15 cellular contexts compared by ENCODE assay signal in genomic region chr1:247966520-247967204, GRCh38. TPM values are rescaled to one million over a fixed set of nuclear protein-coding genes. Genes with fewer than 3 reads are reported as not detected.
DNase-seq lines count a peak whose midpoint lies in the region; ATAC-seq and TF ChIP-seq lines count a peak whose summit lies in the region.
"Had no signal": no experiment of that assay in that cellular context is flagged by ENCODE, and none has a peak within 500 bp of the region (broad histone marks: within the 10 kb centered on the region; RNA-seq: fewer than 3 reads in every experiment).

No MANE protein-coding gene starts in this region.

- TF ChIP-seq CTCF in GM06990 (IDR thresholded peaks at IDR 0.05; ENCODE audit: insufficient read depth, low read length, poor library complexity, severe bottlenecking): no peak
- no peak for TF ChIP-seq CTCF in thyroid gland (IDR thresholded peaks at IDR 0.05)

- H3K4me3 ChIP-seq in GM06990 (replicated peaks; ENCODE audit: low read depth, low read length): no peak overlapping the region
- no peak overlapping the region for H3K4me3 ChIP-seq in thyroid gland (replicated peaks in 1 of 3)
- H3K4me3 ChIP-seq: cardiac muscle cell, HAP-1, skin epidermis had no signal

- 74 to 77% methylated on average over 5 of the region's 5 CpGs for WGBS in thyroid gland, 2 donors

- no peak overlapping the region for H3K27ac ChIP-seq in thyroid gland
- H3K27ac ChIP-seq: cardiac muscle cell, RWPE1, skin epidermis had no signal

- peak; percentile 72 for ATAC-seq in GM19438 (IDR thresholded peaks at IDR 0.05; ENCODE audit: low read depth, unreplicated experiment)
- peak; percentile 86 for ATAC-seq in HG02870 (IDR thresholded peaks at IDR 0.05; ENCODE audit: unreplicated experiment)
- ATAC-seq in HG03521 (IDR thresholded peaks at IDR 0.05; ENCODE audit: unreplicated experiment): peak; percentile 66
- ATAC-seq in GM19324 (IDR thresholded peaks at IDR 0.05; ENCODE audit: low FRiP score, unreplicated experiment): no peak
- ATAC-seq: esophagus mucosa had no signal

- DNase-seq in GM06990 (ENCODE audit: extremely low read depth, insufficient read length) (peak; percentile 33), DMS114 treated with DMSO at 0.1 percent for 48 hours (lab: John Stamatoyannopoulos, UW; ENCODE audit: unreplicated experiment) (no peak), NCI-H526 (lab: John Stamatoyannopoulos, UW) (no peak), thyroid gland (no peak)
- DNase-seq: KBM-7 had no signal

- no peak for TF ChIP-seq POLR2A in thyroid gland (IDR thresholded peaks at IDR 0.05)

- H3K27me3 ChIP-seq in GM06990 (replicated peaks; ENCODE audit: control insufficient read depth, insufficient read depth, low read length) (no peaks in the 10 kb centered on the region), thyroid gland (no peaks in the 10 kb centered on the region)
- H3K27me3 ChIP-seq: cardiac muscle cell had no signal

- H3K36me3 ChIP-seq in GM06990 (ENCODE audit: control insufficient read depth, insufficient read depth, low read length) (no peaks in the 10 kb centered on the region), thyroid gland (no peaks in the 10 kb centered on the region)
- H3K36me3 ChIP-seq: cardiac muscle cell, HAP-1 had no signal

- no peaks in the 10 kb centered on the region for H3K9me3 ChIP-seq in thyroid gland
- H3K9me3 ChIP-seq: HAP-1 had no signal

- H3K4me1 ChIP-seq in thyroid gland: no peaks in the 10 kb centered on the region
- H3K4me1 ChIP-seq: HAP-1 had no signal

- intact Hi-C loops in thyroid gland (cut with DNase I): no loop called here

RNA-seq across cellular contexts. Expression of gene OR2AK2, which starts 1.6 kb away (rescaled TPM):
- under 1 TPM in 2 of 4 donors, not detected in 2; 0.63 to 0.67 TPM for total RNA-seq in thyroid gland
- total RNA-seq: activated T-helper 1 cell treated with anti-CD3 and anti-CD28 coated beads, Interleukin-12 subunit alpha, Interleukin-12 subunit beta, Interleukin-2, Interleukin-4 antibody, amounts not matched to agents 30 ng/mL and 10 ng/mL and 1 ng/mL, durations not matched to agents 14 hours and 24 hours and 36 hours; cardiac muscle cell; esophagus mucosa had no signal

RNA-seq across cellular contexts. Expression of gene OR2L8, which starts 18.0 kb away (rescaled TPM):
- 1 to 10 TPM in 1 of 4 donors, under 1 TPM in 1, not detected in 2; 0.68 to 1.0 TPM for total RNA-seq in thyroid gland
- total RNA-seq: cardiac muscle cell, esophagus mucosa had no signal

RNA-seq across cellular contexts. Expression of gene OR2AJ1, which starts 42.0 kb away (rescaled TPM):
- under 1 TPM in 2 of 4 donors, not detected in 2; 0.33 to 0.63 TPM for total RNA-seq in thyroid gland
- total RNA-seq: activated T-helper 1 cell treated with anti-CD3 and anti-CD28 coated beads, Interleukin-12 subunit alpha, Interleukin-12 subunit beta, Interleukin-2, Interleukin-4 antibody, amounts not matched to agents 30 ng/mL and 10 ng/mL and 1 ng/mL, durations not matched to agents 14 hours and 24 hours and 36 hours; esophagus mucosa had no signal

RNA-seq across cellular contexts. Expression of gene OR2T8, which starts 46.6 kb away (rescaled TPM):
- 1 to 10 TPM in 2 of 4 donors, under 1 TPM in 1, not detected in 1; 0.54 to 1.7 (median 1.2) TPM for total RNA-seq in thyroid gland
- total RNA-seq: activated T-helper 1 cell treated with anti-CD3 and anti-CD28 coated beads, Interleukin-12 subunit alpha, Interleukin-12 subunit beta, Interleukin-2, Interleukin-4 antibody, amounts not matched to agents 30 ng/mL and 10 ng/mL and 1 ng/mL, durations not matched to agents 14 hours and 24 hours and 36 hours; cardiac muscle cell; esophagus mucosa had no signal

RNA-seq across cellular contexts. Expression of gene OR2L5, which starts 46.8 kb away (rescaled TPM):
- not detected for total RNA-seq in thyroid gland
- total RNA-seq: activated T-helper 1 cell treated with anti-CD3 and anti-CD28 coated beads, Interleukin-12 subunit alpha, Interleukin-12 subunit beta, Interleukin-2, Interleukin-4 antibody, amounts not matched to agents 30 ng/mL and 10 ng/mL and 1 ng/mL, durations not matched to agents 14 hours and 24 hours and 36 hours; cardiac muscle cell; esophagus mucosa had no signal
